In the genomic region with DNA sequence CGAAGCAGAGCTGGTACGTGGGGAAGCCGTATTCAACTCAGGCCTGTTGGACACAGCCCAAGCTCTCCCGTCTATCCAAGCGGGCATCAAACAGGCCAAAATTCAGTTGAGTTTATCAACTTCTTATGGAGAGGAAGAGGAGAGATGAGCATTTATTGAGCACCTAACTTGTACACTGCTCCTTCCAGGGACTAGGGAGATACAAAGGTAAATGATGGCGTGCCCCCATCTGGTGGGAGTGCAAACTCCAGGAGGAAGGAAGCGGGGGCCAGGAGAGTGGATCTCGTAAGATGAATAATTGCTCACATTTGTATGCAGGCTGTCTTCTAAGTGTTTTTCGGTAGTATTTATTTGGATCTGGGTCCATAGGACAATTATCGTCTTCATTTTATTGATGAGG, we compare ENCODE assay signal across 31 cellular contexts.
DNase-seq lines count a peak whose midpoint lies in the region; ATAC-seq, FAIRE-seq and TF ChIP-seq lines count a peak whose summit lies in the region.
"Had no signal": no experiment of that assay in that cellular context is flagged by ENCODE, and none has a peak within 500 bp of the region (broad histone marks: within the 10 kb centered on the region; RNA-seq: fewer than 3 reads in every experiment).

No MANE protein-coding gene starts in this region.

- TF ChIP-seq CTCF in CD4-positive, alpha-beta T cell (IDR thresholded peaks at IDR 0.05), result no peak
- TF ChIP-seq CTCF in Loucy (conservative IDR thresholded peaks at IDR 0.05; ENCODE audit: low read length) (peak; percentile 31), K562 (IDR thresholded peaks at IDR 0.05 in 2 of 3, conservative IDR thresholded peaks at IDR 0.05 in 1 of 3; ENCODE audit: insufficient read depth in 2 of 3, low read depth in 1 of 3, low read length in 3 of 3) (peak; percentile 57 to 64 (median 63)), progenitor cell of endocrine pancreas (IDR thresholded peaks at IDR 0.05; ENCODE audit: unreplicated experiment) (no peak)

- intact Hi-C loops in CD4-positive, alpha-beta T cell (cut with DNase I, micrococcal nuclease), result no loop called here
- intact Hi-C loops in K562 (cut with micrococcal nuclease), result loop anchor here (1.0 to 10.0 kb wide), 2 partner anchors 318 to 502 kb away; no protein-coding TSS in a partner anchor

- H3K36me3 ChIP-seq in Loucy (ENCODE audit: insufficient read depth, low read length) (peaks cover 16% of the 10 kb centered on the region; the same call in 1 of the 2 replicates), K562 (ENCODE audit: control insufficient read depth, insufficient read depth, low read length) (no peaks in the 10 kb centered on the region)
- H3K36me3 ChIP-seq in effector memory CD4-positive, alpha-beta T cell (ENCODE audit: control insufficient read depth, insufficient read depth, low read length), result no peaks in the 10 kb centered on the region
- H3K36me3 ChIP-seq: gastrocnemius medialis, ovary, Peyer's patch, spleen had no signal

- CTCF ChIA-PET in CD4-positive, alpha-beta T cell (lab: Charles Lee), result no interaction called here
- CTCF ChIA-PET in K562 (lab: Yijun Ruan, JAX; ENCODE audit: low intra/inter-chr PET ratio), result interaction anchor here (1.7 kb wide), 1 partner anchor 504 kb away, joined by 5 read pairs; no protein-coding TSS in a partner anchor

- TF ChIP-seq RAD21 in K562 (CRISPR knock-in tag; conservative IDR thresholded peaks at IDR 0.05 in 1 of 2, IDR thresholded peaks at IDR 0.05 in 1 of 2), result peak; percentile 30 to 75; a peak in 3 of 4 replicates

- no peaks in the 10 kb centered on the region for H4K20me1 ChIP-seq in Loucy (ENCODE audit: insufficient read depth, low read length, poor library complexity, severe bottlenecking)
- H4K20me1 ChIP-seq in K562 (replicated peaks; ENCODE audit: control insufficient read depth, insufficient read depth, low read length), result no peaks in the 10 kb centered on the region

- in situ Hi-C loops in K562 (cut with MboI), result no loop called here

- POLR2A ChIA-PET in CD4-positive, alpha-beta T cell (lab: Charles Lee), result no interaction called here
- POLR2A ChIA-PET in K562 (lab: Yijun Ruan, JAX), result no interaction called here

- BruUV-seq in K562 (replicated peaks; lab: Mats Ljungman, UMichigan), result no TSS peak

- FAIRE-seq in K562 (lab: Jason Lieb, UNC), result peak; percentile 78
- FAIRE-seq: endometrium, GM12878, TTC549 had no signal

- H3K9ac ChIP-seq in Loucy (ENCODE audit: low read depth, low read length, poor library complexity, severe bottlenecking) (no peak overlapping the region), K562 (ENCODE audit: insufficient read depth in 1 of 2, low read depth in 2 of 2, low read length in 2 of 2) (no peak overlapping the region)

- no peak for TF ChIP-seq POLR2A in K562 (conservative IDR thresholded peaks at IDR 0.05)

- H3K27me3 Mint-ChIP-seq in CD4-positive, alpha-beta T cell, result peaks cover 76% of the 10 kb centered on the region
- H3K27me3 Mint-ChIP-seq in naive B cell (peaks cover 6 to 31% (median 16%) of the 10 kb centered on the region in 3 donors), progenitor cell of endocrine pancreas (peaks cover 34% of the 10 kb centered on the region)

- no peaks in the 10 kb centered on the region for H3F3A ChIP-seq in Loucy (ENCODE audit: low read depth)

- H3K9me3 ChIP-seq in CD4-positive, alpha-beta T cell (ENCODE audit: control insufficient read depth, low read length), result no peaks in the 10 kb centered on the region
- H3K9me3 ChIP-seq in Loucy (ENCODE audit: insufficient read depth, low read depth, low read length) (no peaks in the 10 kb centered on the region), K562 (replicated peaks; ENCODE audit: control insufficient read depth, insufficient read depth, low read depth, low read length) (no peaks in the 10 kb centered on the region)
- H3K9me3 ChIP-seq in effector memory CD4-positive, alpha-beta T cell (ENCODE audit: control insufficient read depth, low read length), result no peaks in the 10 kb centered on the region
- H3K9me3 ChIP-seq: gastrocnemius medialis, ovary, Peyer's patch, spleen had no signal

- no peaks in the 10 kb centered on the region for H3K9me2 ChIP-seq in Loucy (replicated peaks; ENCODE audit: low read depth, low read length)

- H3K79me2 ChIP-seq in Loucy (ENCODE audit: insufficient read depth, low read length), result no peaks in the 10 kb centered on the region
- H3K79me2 ChIP-seq in K562 (ENCODE audit: control insufficient read depth, insufficient read depth, low read length), result no peaks in the 10 kb centered on the region

- H3K4me1 ChIP-seq in Loucy (ENCODE audit: insufficient read depth, low read length, poor library complexity, severe bottlenecking) (peaks cover 23% of the 10 kb centered on the region), K562 (replicated peaks in 1 of 2; ENCODE audit: control insufficient read depth in 2 of 2, insufficient read depth in 2 of 2, low read length in 2 of 2) (peaks cover 0 to 6% of the 10 kb centered on the region in 2 experiments; a peak in 1 of 5 replicates)
- H3K4me1 ChIP-seq in effector memory CD4-positive, alpha-beta T cell (ENCODE audit: control insufficient read depth, insufficient read depth, low read length, poor library complexity, severe bottlenecking), result peaks cover 3% of the 10 kb centered on the region

- peaks cover 49% of the 10 kb centered on the region for H3K27me3 ChIP-seq in CD4-positive, alpha-beta T cell (ENCODE audit: control insufficient read depth, insufficient read depth, low read length)
- H3K27me3 ChIP-seq in Loucy (ENCODE audit: insufficient read depth, low read length, poor library complexity, severe bottlenecking) (no peaks in the 10 kb centered on the region), K562 (ENCODE audit: control insufficient read depth in 2 of 2, insufficient read depth in 2 of 2, low read length in 2 of 2) (peaks cover 7 to 33% of the 10 kb centered on the region in 2 experiments)
- peaks cover 16% of the 10 kb centered on the region for H3K27me3 ChIP-seq in effector memory CD4-positive, alpha-beta T cell (replicated peaks; ENCODE audit: control insufficient read depth, insufficient read depth, low read length, poor library complexity, severe bottlenecking)
- H3K27me3 ChIP-seq: gastrocnemius medialis, ovary had no signal

- H3K4me3 Mint-ChIP-seq in CD4-positive, alpha-beta T cell, result peak overlapping the region; percentile 26
- peak overlapping the region; percentile 36 to 80 (median 58) for H3K4me3 Mint-ChIP-seq in naive B cell
- H3K4me3 Mint-ChIP-seq in progenitor cell of endocrine pancreas (ENCODE audit: low read depth), result no peak overlapping the region
- H3K4me3 Mint-ChIP-seq: activated CD4-positive, alpha-beta memory T cell treated with anti-CD3 and anti-CD28 coated beads, Interleukin-2, amount 10 ng/mL, durations not matched to agents 7 days and 5 days; dendritic cell treated with granulocyte-macrophage colony-stimulating factor and Interleukin-4, amounts not matched to agents 40 ng/mL and 50 ng/mL, for 4 days; natural killer cell had no signal

- no peaks in the 10 kb centered on the region for H3K9me3 Mint-ChIP-seq in CD4-positive, alpha-beta T cell
- H3K9me3 Mint-ChIP-seq in naive B cell (no peaks in the 10 kb centered on the region), progenitor cell of endocrine pancreas (ENCODE audit: low read depth) (no peaks in the 10 kb centered on the region)
- H3K9me3 Mint-ChIP-seq: activated CD4-positive, alpha-beta memory T cell treated with anti-CD3 and anti-CD28 coated beads, Interleukin-2, amount 10 ng/mL, durations not matched to agents 7 days and 5 days; dendritic cell treated with granulocyte-macrophage colony-stimulating factor and Interleukin-4, amounts not matched to agents 40 ng/mL and 50 ng/mL, for 4 days; IgD-negative memory B cell; natural killer cell; T-cell had no signal

- no peaks in the 10 kb centered on the region for H3K4me1 Mint-ChIP-seq in CD4-positive, alpha-beta T cell (ENCODE audit: low read depth)
- H3K4me1 Mint-ChIP-seq in naive B cell, result peaks cover 44 to 72% (median 55%) of the 10 kb centered on the region in 3 donors
- H3K4me1 Mint-ChIP-seq in progenitor cell of endocrine pancreas (ENCODE audit: low read depth), result no peaks in the 10 kb centered on the region

- H3K36me3 Mint-ChIP-seq in CD4-positive, alpha-beta T cell (ENCODE audit: low read depth), result no peaks in the 10 kb centered on the region
- no peaks in the 10 kb centered on the region for H3K36me3 Mint-ChIP-seq in naive B cell
- peaks cover 13% of the 10 kb centered on the region for H3K36me3 Mint-ChIP-seq in progenitor cell of endocrine pancreas (ENCODE audit: insufficient read depth)
- H3K36me3 Mint-ChIP-seq: T-cell had no signal

- DNase-seq in CD4-positive, alpha-beta T cell, result no peak
- DNase-seq in K562 (ENCODE audit: extremely low read depth in 1 of 4, low spot score in 3 of 4) (peak; percentile 19 to 47 (median 32)), naive B cell (no peak), hypothalamus (lab: John Stamatoyannopoulos, UW) (no peak), progenitor cell of endocrine pancreas (ENCODE audit: low spot score, unreplicated experiment) (no peak)
- DNase-seq in effector memory CD4-positive, alpha-beta T cell, result no peak
- DNase-seq: activated CD4-positive, alpha-beta memory T cell treated with anti-CD3 and anti-CD28 coated beads, Interleukin-2, amount 10 ng/mL, durations not matched to agents 7 days and 5 days; activated CD4-positive, alpha-beta T cell treated with anti-CD3 and anti-CD28 coated beads for 1 hour; C1 segment of cervical spinal cord; central memory CD4-positive, alpha-beta T cell; gastrocnemius medialis; GOT3; islet precursor cell; midbrain; natural killer cell; NCI-H1092; NCI-H187; NCI-H2171 treated with DMSO at 0.1 percent for 48 hours; NCI-H510A treated with DMSO at 0.1 percent for 48 hours; ovary; Peyer's patch; spleen; T-cell had no signal

- H3K4me3 ChIP-seq in Loucy (ENCODE audit: low read length, poor library complexity, severe bottlenecking), result no peak overlapping the region
- no peak overlapping the region for H3K4me3 ChIP-seq in K562
- no peak overlapping the region for H3K4me3 ChIP-seq in effector memory CD4-positive, alpha-beta T cell (ENCODE audit: insufficient read depth, low read depth, low read length, poor library complexity, severe bottlenecking)
- H3K4me3 ChIP-seq: gastrocnemius medialis, GM12878, ovary, Peyer's patch, spleen had no signal

- H3K27ac ChIP-seq in CD4-positive, alpha-beta T cell (ENCODE audit: low read depth, low read length), result no peak overlapping the region
- H3K27ac ChIP-seq in K562 (ENCODE audit: extremely low read depth, low read depth, low read length), result no peak overlapping the region
- no peak overlapping the region for H3K27ac ChIP-seq in effector memory CD4-positive, alpha-beta T cell (ENCODE audit: insufficient read depth, low read length, poor library complexity, severe bottlenecking)
- H3K27ac ChIP-seq: ovary, Peyer's patch, spleen had no signal

- ATAC-seq in CD4-positive, alpha-beta T cell (ENCODE audit: poor library complexity), result no peak
- ATAC-seq in K562, result peak; percentile 91
- no peak for ATAC-seq in naive B cell (ENCODE audit: low read depth in 2 of 2)
- ATAC-seq in GM21717 (IDR thresholded peaks at IDR 0.05; ENCODE audit: unreplicated experiment), result no peak
- ATAC-seq: gastrocnemius medialis, GM12878, natural killer cell, right cardiac atrium, T-cell had no signal

- 10% methylated on average over 10 of the region's 10 CpGs for WGBS in K562 (ENCODE audit: insufficient coverage, low coverage, missing lambda C conversion rate)

- no peak overlapping the region for H3K27ac Mint-ChIP-seq in CD4-positive, alpha-beta T cell
- H3K27ac Mint-ChIP-seq in naive B cell (peak overlapping the region in 1 of 6 donors; percentile 23), progenitor cell of endocrine pancreas (no peak overlapping the region)
- H3K27ac Mint-ChIP-seq: activated CD4-positive, alpha-beta memory T cell treated with anti-CD3 and anti-CD28 coated beads, Interleukin-2, amount 10 ng/mL, durations not matched to agents 7 days and 5 days; dendritic cell treated with granulocyte-macrophage colony-stimulating factor and Interleukin-4, amounts not matched to agents 40 ng/mL and 50 ng/mL, for 4 days; natural killer cell; T-cell had no signal

- H3K4me2 ChIP-seq in Loucy (ENCODE audit: low read depth, low read length, poor library complexity, severe bottlenecking) (peak overlapping the region; percentile 57), K562 (ENCODE audit: insufficient read depth, low read length) (no peak overlapping the region)

- H2AFZ ChIP-seq in Loucy (ENCODE audit: low read length), result no peak overlapping the region
- no peak overlapping the region for H2AFZ ChIP-seq in K562 (ENCODE audit: low read depth, low read length)

- H3K9me1 ChIP-seq in K562 (ENCODE audit: control insufficient read depth, insufficient read depth, low read length), result no peaks in the 10 kb centered on the region

- no peak for TF ChIP-seq EP300 in K562 (IDR thresholded peaks at IDR 0.05; ENCODE audit: low read length)

Comparison
In these comparisons a context has a peak if more than half of its experiments do, and no peak if none do; other contexts are left out.
1. DNase-seq: peak in K562 (4 of 4); none in CD4-positive, alpha-beta T cell (0 of 10), naive B cell (single experiment), hypothalamus (0 of 51), effector memory CD4-positive, alpha-beta T cell (0 of 3) and progenitor cell of endocrine pancreas (single experiment).
2. CTCF ChIP-seq: peak in Loucy (single experiment) and K562 (3 of 3); none in CD4-positive, alpha-beta T cell (single experiment) and progenitor cell of endocrine pancreas (single experiment).